Comparison of ENCODE assay signal across 15 cellular contexts in genomic region chrX:19630776-19631707, GRCh38.
A peak's percentile ranks its signal among the peaks of the same experiment; 100 is the strongest.
DNase-seq lines count a peak whose midpoint lies in the region; ATAC-seq and TF ChIP-seq lines count a peak whose summit lies in the region.
"Had no signal": no experiment of that assay in that cellular context is flagged by ENCODE, and none has a peak within 500 bp of the region (broad histone marks: within the 10 kb centered on the region; RNA-seq: fewer than 3 reads in every experiment).

No MANE protein-coding gene starts in this region.

- TF ChIP-seq CTCF in activated CD8-positive, alpha-beta T cell treated with anti-CD3 and anti-CD28 coated beads for 36 hours (IDR thresholded peaks at IDR 0.05): no peak
- TF ChIP-seq CTCF in OCI-LY7 (conservative IDR thresholded peaks at IDR 0.05; ENCODE audit: low read length): no peak

- H3K9me3 Mint-ChIP-seq in activated CD8-positive, alpha-beta T cell treated with anti-CD3 and anti-CD28 coated beads for 36 hours: no peaks in the 10 kb centered on the region
- no peaks in the 10 kb centered on the region for H3K9me3 Mint-ChIP-seq in activated CD8-positive, alpha-beta T cell treated with anti-CD3 and anti-CD28 coated beads, Interleukin-2, amount 10 ng/mL, durations not matched to agents 7 days and 5 days (ENCODE audit: insufficient read depth)
- H3K9me3 Mint-ChIP-seq in stimulated activated naive CD8-positive, alpha-beta T cell treated with anti-CD3 and anti-CD28 coated beads, Interleukin-15, amount 100 ng/mL, for 72 hours: no peaks in the 10 kb centered on the region

- H3K36me3 ChIP-seq in OCI-LY7 (ENCODE audit: insufficient read depth, low read length): no peaks in the 10 kb centered on the region

- no peaks in the 10 kb centered on the region for H3K27me3 Mint-ChIP-seq in activated CD8-positive, alpha-beta T cell treated with anti-CD3 and anti-CD28 coated beads for 36 hours
- H3K27me3 Mint-ChIP-seq in activated CD8-positive, alpha-beta T cell treated with anti-CD3 and anti-CD28 coated beads, Interleukin-2, amount 10 ng/mL, durations not matched to agents 7 days and 5 days (ENCODE audit: low read depth): no peaks in the 10 kb centered on the region
- no peaks in the 10 kb centered on the region for H3K27me3 Mint-ChIP-seq in stimulated activated naive CD8-positive, alpha-beta T cell treated with anti-CD3 and anti-CD28 coated beads, Interleukin-15, amount 100 ng/mL, for 72 hours

- peaks cover 9% of the 10 kb centered on the region for H3K36me3 Mint-ChIP-seq in activated CD8-positive, alpha-beta T cell treated with anti-CD3 and anti-CD28 coated beads for 36 hours (ENCODE audit: low read depth)
- peaks cover 24% of the 10 kb centered on the region for H3K36me3 Mint-ChIP-seq in activated CD8-positive, alpha-beta T cell treated with anti-CD3 and anti-CD28 coated beads, Interleukin-2, amount 10 ng/mL, durations not matched to agents 7 days and 5 days (ENCODE audit: low read depth)

- no peak for ATAC-seq in activated CD8-positive, alpha-beta T cell treated with anti-CD3 and anti-CD28 coated beads for 36 hours
- ATAC-seq in activated CD8-positive, alpha-beta T cell treated with anti-CD3 and anti-CD28 coated beads, Interleukin-2, amount 10 ng/mL, durations not matched to agents 7 days and 5 days: no peak
- no peak for ATAC-seq in stimulated activated naive CD8-positive, alpha-beta T cell treated with anti-CD3 and anti-CD28 coated beads, Interleukin-15, amount 100 ng/mL, for 72 hours
- ATAC-seq: HepG2, left ventricle myocardium superior had no signal

- no peaks in the 10 kb centered on the region for H3K9me2 ChIP-seq in OCI-LY7 (ENCODE audit: insufficient read depth, low read length)

- H2AFZ ChIP-seq in OCI-LY7 (ENCODE audit: low read length): no peak overlapping the region
- H2AFZ ChIP-seq: parathyroid adenoma had no signal

- H3K27ac Mint-ChIP-seq in activated CD8-positive, alpha-beta T cell treated with anti-CD3 and anti-CD28 coated beads for 36 hours: peak overlapping the region; percentile 65
- no peak overlapping the region for H3K27ac Mint-ChIP-seq in activated CD8-positive, alpha-beta T cell treated with anti-CD3 and anti-CD28 coated beads, Interleukin-2, amount 10 ng/mL, durations not matched to agents 7 days and 5 days
- H3K27ac Mint-ChIP-seq in stimulated activated naive CD8-positive, alpha-beta T cell treated with anti-CD3 and anti-CD28 coated beads, Interleukin-15, amount 100 ng/mL, for 72 hours: peak overlapping the region; percentile 5 to 31

- H4K20me1 ChIP-seq in OCI-LY7 (ENCODE audit: insufficient read depth, low read length): no peaks in the 10 kb centered on the region

- H3K4me3 ChIP-seq in OCI-LY7 (ENCODE audit: low read depth, low read length, poor library complexity, severe bottlenecking): no peak overlapping the region

- peaks cover 73% of the 10 kb centered on the region for H3K4me1 Mint-ChIP-seq in activated CD8-positive, alpha-beta T cell treated with anti-CD3 and anti-CD28 coated beads for 36 hours (ENCODE audit: low read depth)
- peaks cover 49% of the 10 kb centered on the region for H3K4me1 Mint-ChIP-seq in activated CD8-positive, alpha-beta T cell treated with anti-CD3 and anti-CD28 coated beads, Interleukin-2, amount 10 ng/mL, durations not matched to agents 7 days and 5 days (ENCODE audit: low read depth)
- H3K4me1 Mint-ChIP-seq in stimulated activated naive CD8-positive, alpha-beta T cell treated with anti-CD3 and anti-CD28 coated beads, Interleukin-15, amount 100 ng/mL, for 72 hours: peaks cover 63% of the 10 kb centered on the region

- no peak for DNase-seq in activated CD8-positive, alpha-beta T cell treated with anti-CD3 and anti-CD28 coated beads for 36 hours
- no peak for DNase-seq in activated CD8-positive, alpha-beta T cell treated with anti-CD3 and anti-CD28 coated beads, Interleukin-2, amount 10 ng/mL, durations not matched to agents 7 days and 5 days
- DNase-seq in OCI-LY7 (ENCODE audit: low spot score) (no peak), iPS-NIHi7 (ENCODE audit: extremely low spot score) (peak; percentile 20), NK-92 (lab: John Stamatoyannopoulos, UW; ENCODE audit: unreplicated experiment) (no peak), GF-D8 (lab: John Stamatoyannopoulos, UW) (no peak), DMS153 treated with DMSO at 0.1 percent for 48 hours (lab: John Stamatoyannopoulos, UW; ENCODE audit: unreplicated experiment) (no peak)
- no peak for DNase-seq in stimulated activated naive CD8-positive, alpha-beta T cell treated with anti-CD3 and anti-CD28 coated beads, Interleukin-15, amount 100 ng/mL, for 72 hours
- DNase-seq: activated CD8-positive, alpha-beta memory T cell treated with anti-CD3 and anti-CD28 coated beads for 24 hours; amygdala; EL; left ventricle myocardium superior; NCI-H1694 had no signal

- CTCF ChIA-PET in activated CD8-positive, alpha-beta T cell treated with anti-CD3 and anti-CD28 coated beads for 36 hours (lab: Charles Lee): interaction anchor here (1.1 kb wide), 1 partner anchor 9 kb away, joined by 3 read pairs; no protein-coding TSS in a partner anchor
- CTCF ChIA-PET in activated CD8-positive, alpha-beta T cell treated with anti-CD3 and anti-CD28 coated beads, Interleukin-2, amount 10 ng/mL, durations not matched to agents 7 days and 5 days (lab: Charles Lee): no interaction called here
- CTCF ChIA-PET in OCI-LY7 (lab: Charles Lee; ENCODE audit: unreplicated experiment): no interaction called here

- POLR2A ChIA-PET in activated CD8-positive, alpha-beta T cell treated with anti-CD3 and anti-CD28 coated beads for 36 hours (lab: Charles Lee): no interaction called here
- POLR2A ChIA-PET in activated CD8-positive, alpha-beta T cell treated with anti-CD3 and anti-CD28 coated beads, Interleukin-2, amount 10 ng/mL, durations not matched to agents 7 days and 5 days (lab: Charles Lee): no interaction called here
- POLR2A ChIA-PET in OCI-LY7 (lab: Charles Lee): interaction anchor here (0.6 to 0.7 kb wide), 3 partner anchors 59 to 90 kb away, joined by 3 to 6 read pairs (median 3); no protein-coding TSS in a partner anchor

- H3K4me3 Mint-ChIP-seq in activated CD8-positive, alpha-beta T cell treated with anti-CD3 and anti-CD28 coated beads for 36 hours: no peak overlapping the region
- H3K4me3 Mint-ChIP-seq in activated CD8-positive, alpha-beta T cell treated with anti-CD3 and anti-CD28 coated beads, Interleukin-2, amount 10 ng/mL, durations not matched to agents 7 days and 5 days: no peak overlapping the region
- H3K4me3 Mint-ChIP-seq in stimulated activated naive CD8-positive, alpha-beta T cell treated with anti-CD3 and anti-CD28 coated beads, Interleukin-15, amount 100 ng/mL, for 72 hours: no peak overlapping the region

- no TSS peak for BruUV-seq in OCI-LY7 (replicated peaks; lab: Mats Ljungman, UMichigan)

- peaks cover 24% of the 10 kb centered on the region for H3K4me1 ChIP-seq in OCI-LY7 (ENCODE audit: insufficient read depth, low read length, poor library complexity, severe bottlenecking)
- H3K4me1 ChIP-seq: parathyroid adenoma had no signal

- intact Hi-C loops in activated CD8-positive, alpha-beta T cell treated with anti-CD3 and anti-CD28 coated beads for 36 hours (cut with micrococcal nuclease): no loop called here
- intact Hi-C loops in OCI-LY7 (cut with micrococcal nuclease; ENCODE audit: unreplicated experiment): no loop called here

- peak overlapping the region; percentile 58 for H3K27ac ChIP-seq in OCI-LY7 (ENCODE audit: low read depth, low read length, poor library complexity, severe bottlenecking)
- H3K27ac ChIP-seq: parathyroid adenoma had no signal

- H3K79me2 ChIP-seq in OCI-LY7 (ENCODE audit: insufficient read depth, low read depth, low read length): no peaks in the 10 kb centered on the region
- H3K79me2 ChIP-seq: parathyroid adenoma had no signal

- H3K4me2 ChIP-seq in OCI-LY7 (ENCODE audit: low read length): peak overlapping the region; percentile 57

- no peaks in the 10 kb centered on the region for H3K9me3 ChIP-seq in OCI-LY7 (ENCODE audit: low read length)
